9 cellular contexts compared by ENCODE assay signal in the genomic region with DNA sequence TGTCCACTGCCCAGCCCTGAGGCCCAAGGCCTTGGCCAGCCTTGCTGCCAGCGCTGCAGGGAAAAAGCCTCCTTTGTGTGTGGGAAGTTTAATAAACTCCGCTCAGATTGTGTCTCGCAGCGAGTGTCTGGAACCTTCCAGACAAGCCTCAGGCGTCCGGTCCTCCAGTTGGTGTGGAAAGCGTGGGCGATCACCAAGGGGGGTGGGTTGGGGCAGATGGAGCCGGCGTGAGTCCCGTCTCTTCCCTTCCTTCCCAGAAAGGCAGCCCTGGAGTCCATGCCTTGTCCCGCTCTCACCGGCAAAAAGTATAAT. TPM values are rescaled to one million over a fixed set of nuclear protein-coding genes. Genes with fewer than 3 reads are reported as not detected.
A peak's percentile ranks its signal among the peaks of the same experiment; 100 is the strongest.
DNase-seq lines count a peak whose midpoint lies in the region; ATAC-seq and TF ChIP-seq lines count a peak whose summit lies in the region.
"Had no signal": no experiment of that assay in that cellular context is flagged by ENCODE, and none has a peak within 500 bp of the region (broad histone marks: within the 10 kb centered on the region; RNA-seq: fewer than 3 reads in every experiment).

No MANE protein-coding gene starts in this region.

- no peak overlapping the region for H3K4me3 ChIP-seq in Caco-2 (ENCODE audit: low read depth, low read length)
- no peak overlapping the region for H3K4me3 ChIP-seq in mucosa of descending colon
- H3K4me3 ChIP-seq: body of pancreas had no signal

- in situ Hi-C loops in G401 (cut with HindIII; ENCODE audit: low sequenced_read_pairs) = no loop called here

- peaks cover 0 to 2% (median 0%) of the 10 kb centered on the region in 5 experiments for H3K9me3 Mint-ChIP-seq in brain
- H3K9me3 Mint-ChIP-seq in nephron = no peaks in the 10 kb centered on the region
- H3K9me3 Mint-ChIP-seq in Caco-2 (ENCODE audit: unreplicated experiment) = no peaks in the 10 kb centered on the region

- H3K4me3 Mint-ChIP-seq in brain (peak overlapping the region; percentile 28 to 82 (median 65)), nephron (peak overlapping the region; percentile 34 to 63 (median 47)), Caco-2 (ENCODE audit: unreplicated experiment) (no peak overlapping the region)

- H3K27ac Mint-ChIP-seq in brain (peak overlapping the region in 4 of 5 experiments; percentile 82 to 95 (median 84)), nephron (peak overlapping the region in 1 of 3 experiments; percentile 52), Caco-2 (ENCODE audit: unreplicated experiment) (no peak overlapping the region)

- POLR2A ChIA-PET in Caco-2 (lab: Charles Lee) = no interaction called here

- peak; percentile 49 for DNase-seq in G401 (ENCODE audit: low spot score)
- no peak for DNase-seq in Caco-2
- DNase-seq in mucosa of descending colon = no peak
- DNase-seq in germinal center (ENCODE audit: low spot score) = no peak
- DNase-seq: activated CD4-positive, alpha-beta T cell treated with anti-CD3 and anti-CD28 coated beads for 48 hours had no signal

- no peaks in the 10 kb centered on the region for H3K27me3 ChIP-seq in Caco-2 (replicated peaks; ENCODE audit: control insufficient read depth, insufficient read depth, low read length)
- H3K27me3 ChIP-seq: body of pancreas, neutrophil had no signal

- no TSS peak for BruUV-seq in Caco-2 (replicated peaks; lab: Mats Ljungman, UMichigan)

- no peaks in the 10 kb centered on the region for H3K27me3 Mint-ChIP-seq in brain
- no peaks in the 10 kb centered on the region for H3K27me3 Mint-ChIP-seq in nephron (ENCODE audit: low read depth)
- H3K27me3 Mint-ChIP-seq in Caco-2 (ENCODE audit: insufficient read depth, unreplicated experiment) = no peaks in the 10 kb centered on the region

- H3K9me3 ChIP-seq in Caco-2 (no peaks in the 10 kb centered on the region), mucosa of descending colon (no peaks in the 10 kb centered on the region)
- H3K9me3 ChIP-seq: body of pancreas, neutrophil had no signal

- CTCF ChIA-PET in Caco-2 (lab: Charles Lee) = no interaction called here

- no peak for ATAC-seq in mucosa of descending colon
- ATAC-seq: body of pancreas had no signal

- intact Hi-C loops in Caco-2 (cut with micrococcal nuclease; ENCODE audit: unreplicated experiment) = no loop called here
- intact Hi-C loops in mucosa of descending colon (cut with DNase I, micrococcal nuclease) = no loop called here

- peaks cover 40% of the 10 kb centered on the region for H3K36me3 Mint-ChIP-seq in brain
- H3K36me3 Mint-ChIP-seq in nephron (ENCODE audit: low read depth) = peaks cover 11% of the 10 kb centered on the region
- peaks cover 26% of the 10 kb centered on the region for H3K36me3 Mint-ChIP-seq in Caco-2 (ENCODE audit: insufficient read depth, unreplicated experiment)

- H3K4me1 Mint-ChIP-seq in brain = peaks cover 50% of the 10 kb centered on the region
- H3K4me1 Mint-ChIP-seq in nephron = peaks cover 34% of the 10 kb centered on the region
- no peaks in the 10 kb centered on the region for H3K4me1 Mint-ChIP-seq in Caco-2 (ENCODE audit: low read depth, unreplicated experiment)

- H3K36me3 ChIP-seq in Caco-2 (ENCODE audit: control insufficient read depth, insufficient read depth, low read length) (peaks cover 3% of the 10 kb centered on the region), mucosa of descending colon (ENCODE audit: low read depth) (no peaks in the 10 kb centered on the region)
- H3K36me3 ChIP-seq: neutrophil had no signal

- H3K4me1 ChIP-seq in Caco-2 (peaks cover 9% of the 10 kb centered on the region), mucosa of descending colon (ENCODE audit: low read depth) (peaks cover 61% of the 10 kb centered on the region)

- TF ChIP-seq CTCF in brain (conservative IDR thresholded peaks at IDR 0.05) = no peak
- no peak for TF ChIP-seq CTCF in nephron (IDR thresholded peaks at IDR 0.05; ENCODE audit: unreplicated experiment in 3 of 3)
- no peak for TF ChIP-seq CTCF in Caco-2 (IDR thresholded peaks at IDR 0.05; ENCODE audit: insufficient read depth in 1 of 2, low read depth in 1 of 2, low read length in 1 of 2, severe bottlenecking in 1 of 2, unreplicated experiment in 1 of 2)
- no peak for TF ChIP-seq CTCF in mucosa of descending colon (IDR thresholded peaks at IDR 0.05)

RNA-seq across cellular contexts. Expression of a gene that starts 4.6 kb away (rescaled TPM):
- 83.6 and 94.8 TPM in 2 replicates for total RNA-seq in G401 (2014; rRNA removed; shearing (Covaris generic))
- polyA plus RNA-seq in brain (ENCODE audit: insufficient read depth, low read depth, low replicate concordance) = 72.6 TPM
- total RNA-seq in Caco-2 (2022) (56.7 and 58.1 TPM in 2 replicates), mucosa of descending colon (10 to 100 TPM; 69.6 to 86.6 (median 76.3) TPM)

RNA-seq across cellular contexts. Expression of a gene that starts 27.6 kb away (rescaled TPM):
- total RNA-seq in G401 (2014; rRNA removed; shearing (Covaris generic)) = 3.6 and 5.6 TPM in 2 replicates
- 11.2 TPM for polyA plus RNA-seq in brain (ENCODE audit: insufficient read depth, low read depth, low replicate concordance)
- total RNA-seq in Caco-2 (2022) (7.3 and 9.7 TPM in 2 replicates), mucosa of descending colon (1 to 10 TPM in 1 of 3 donors, under 1 TPM in 2; 0.29 to 1.2 (median 0.39) TPM)

RNA-seq across cellular contexts. Expression of a gene that starts 31.4 kb away (rescaled TPM):
- 61.3 and 98.5 TPM in 2 replicates for total RNA-seq in G401 (2014; rRNA removed; shearing (Covaris generic))
- polyA plus RNA-seq in brain (ENCODE audit: insufficient read depth, low read depth, low replicate concordance) = 365 TPM
- total RNA-seq in Caco-2 (2022) (126 and 140 TPM in 2 replicates), mucosa of descending colon (100 to 1,000 TPM; 302 to 391 (median 378) TPM)

RNA-seq across cellular contexts. Expression of a gene that starts 36.1 kb away (rescaled TPM):
- 22.3 and 25.1 TPM in 2 replicates for total RNA-seq in G401 (2014; rRNA removed; shearing (Covaris generic))
- 26.9 TPM for polyA plus RNA-seq in brain (ENCODE audit: insufficient read depth, low read depth, low replicate concordance)
- total RNA-seq in Caco-2 (2022) (37.3 and 41.2 TPM in 2 replicates), mucosa of descending colon (10 to 100 TPM; 58.0 to 86.6 (median 74.6) TPM)

RNA-seq across cellular contexts. Expression of a gene that starts 38.2 kb away (rescaled TPM):
- total RNA-seq in G401 (2014; rRNA removed; shearing (Covaris generic)) = 14.0 and 17.5 TPM in 2 replicates
- polyA plus RNA-seq in brain (ENCODE audit: insufficient read depth, low read depth, low replicate concordance) = 79.7 TPM
- total RNA-seq in Caco-2 (2022) (125 and 128 TPM in 2 replicates), mucosa of descending colon (100 to 1,000 TPM; 136 to 251 (median 213) TPM)
